ENCODE assay signal across 10 cellular contexts in the genomic region with DNA sequence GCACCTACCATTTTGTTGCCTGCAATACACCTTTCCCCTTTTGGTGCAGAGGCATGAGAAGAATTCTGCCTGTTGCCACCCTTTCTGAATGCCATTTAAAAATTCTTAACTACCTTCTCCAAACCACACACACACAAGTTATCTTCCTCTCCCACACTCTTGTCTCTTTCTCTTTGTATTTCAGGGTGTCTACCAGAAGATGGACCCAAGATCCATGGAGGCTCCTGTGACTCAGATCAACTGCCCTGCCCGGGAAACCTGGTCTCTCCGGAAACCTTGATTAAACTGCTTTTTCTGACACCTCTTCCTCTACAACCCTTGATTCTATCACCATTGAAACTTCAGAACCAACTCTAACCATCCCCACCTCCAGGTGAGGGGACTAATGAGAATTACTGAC. TPM values are rescaled to one million over a fixed set of nuclear protein-coding genes. Genes with fewer than 3 reads are reported as not detected.
A peak's percentile ranks its signal among the peaks of the same experiment; 100 is the strongest.
DNase-seq lines count a peak whose midpoint lies in the region; ATAC-seq, FAIRE-seq and TF ChIP-seq lines count a peak whose summit lies in the region.
"Had no signal": no experiment of that assay in that cellular context is flagged by ENCODE, and none has a peak within 500 bp of the region (broad histone marks: within the 10 kb centered on the region; RNA-seq: fewer than 3 reads in every experiment).

No MANE protein-coding gene starts in this region.

- POLR2A ChIA-PET in GM12878 (lab: Charles Lee), result interaction anchor here (1.5 kb wide), 1 partner anchor 25 kb away, joined by 5 read pairs; no protein-coding TSS in a partner anchor

- H3F3A ChIP-seq in Loucy (ENCODE audit: low read depth), result no peaks in the 10 kb centered on the region

- SMC1A ChIA-PET in GM12878 (lab: Charles Lee; ENCODE audit: uncharacterized antibody, unreplicated experiment), result interaction anchor here (1.2 kb wide), 1 partner anchor 48 kb away, joined by 4 read pairs; no protein-coding TSS in a partner anchor

- no peak for TF ChIP-seq EP300 in GM12878 (IDR thresholded peaks at IDR 0.05; ENCODE audit: borderline replicate concordance in 1 of 2, control insufficient read depth in 1 of 2, low read depth in 2 of 2, low read length in 2 of 2)

- H3K79me2 ChIP-seq in Loucy (ENCODE audit: insufficient read depth, low read length), result peaks cover 18% of the 10 kb centered on the region
- peaks cover 14% of the 10 kb centered on the region for H3K79me2 ChIP-seq in GM12878 (ENCODE audit: control insufficient read depth, insufficient read depth, low read length)

- BruUV-seq in GM12878 (replicated peaks; lab: Mats Ljungman, UMichigan), result no TSS peak

- DNase-seq in EL (peak; percentile 49), GM12878 (ENCODE audit: low read depth, low spot score) (no peak), nucleus accumbens (lab: John Stamatoyannopoulos, UW) (no peak), anterior cingulate cortex (lab: John Stamatoyannopoulos, UW) (no peak)
- DNase-seq in natural killer cell treated with Interleukin-12 subunit alpha and Interleukin-12 subunit beta and Interleukin-15 and Interleukin-18, amount 100 ng/mL, for 72 hours (ENCODE audit: low spot score), result no peak
- no peak for DNase-seq in stimulated activated CD4-positive, alpha-beta T cell treated with anti-CD3 and anti-CD28 coated beads, Interleukin-1b, Interleukin-23, amount 100 ng/mL, for 48 hours
- DNase-seq: trophoblast cell had no signal

- H2AFZ ChIP-seq in Loucy (ENCODE audit: low read length) (peak overlapping the region; percentile 26; the same call in 1 of the 2 replicates), GM12878 (ENCODE audit: control insufficient read depth, low read depth, low read length) (no peak overlapping the region; the same call in 1 of the 2 replicates)

- in situ Hi-C loops in GM12878 (cut with MboI), result no loop called here

- peak overlapping the region; percentile 2 for H3K4me3 Mint-ChIP-seq in natural killer cell treated with Interleukin-12 subunit alpha and Interleukin-12 subunit beta and Interleukin-15 and Interleukin-18, amount 100 ng/mL, for 72 hours

- H3K36me3 Mint-ChIP-seq in natural killer cell treated with Interleukin-12 subunit alpha and Interleukin-12 subunit beta and Interleukin-15 and Interleukin-18, amount 100 ng/mL, for 72 hours, result peaks cover 8% of the 10 kb centered on the region

- RAD21 ChIA-PET in GM12878 (lab: Charles Lee; ENCODE audit: unreplicated experiment), result interaction anchor here (0.7 kb wide), 1 partner anchor 91 kb away, joined by 3 read pairs; no protein-coding TSS in a partner anchor

- H3K9me2 ChIP-seq in Loucy (replicated peaks; ENCODE audit: low read depth, low read length), result no peaks in the 10 kb centered on the region

- H3K36me3 ChIP-seq in Loucy (ENCODE audit: insufficient read depth, low read length) (no peaks in the 10 kb centered on the region), GM12878 (ENCODE audit: control insufficient read depth in 2 of 2, insufficient read depth in 2 of 2, low read length in 1 of 2) (peaks cover 0 to 5% of the 10 kb centered on the region in 2 experiments; a peak in 1 of 4 replicates)

- H3K4me2 ChIP-seq in Loucy (ENCODE audit: low read depth, low read length, poor library complexity, severe bottlenecking) (no peak overlapping the region), GM12878 (ENCODE audit: control insufficient read depth, insufficient read depth) (no peak overlapping the region)

- no peak overlapping the region for H3K4me3 ChIP-seq in Loucy (ENCODE audit: low read length, poor library complexity, severe bottlenecking)
- no peak overlapping the region for H3K4me3 ChIP-seq in GM12878
- H3K4me3 ChIP-seq: right lobe of liver had no signal

- TF ChIP-seq CTCF in Loucy (conservative IDR thresholded peaks at IDR 0.05; ENCODE audit: low read length) (peak; percentile 26), GM12878 (IDR thresholded peaks at IDR 0.05 in 2 of 3, conservative IDR thresholded peaks at IDR 0.05 in 1 of 3; ENCODE audit: control insufficient read depth in 2 of 3, extremely low read depth in 1 of 3, insufficient read depth in 1 of 3, low read depth in 3 of 3, low read length in 3 of 3) (peak in 2 of 3 experiments; percentile 9 to 10; a peak in 1 of 6 replicates)

- peaks cover 26% of the 10 kb centered on the region in 2 donors for H3K4me1 Mint-ChIP-seq in natural killer cell treated with Interleukin-12 subunit alpha and Interleukin-12 subunit beta and Interleukin-15 and Interleukin-18, amount 100 ng/mL, for 72 hours (ENCODE audit: low read depth in 2 of 2)

- peak overlapping the region; percentile 3 to 12 for H3K27ac Mint-ChIP-seq in natural killer cell treated with Interleukin-12 subunit alpha and Interleukin-12 subunit beta and Interleukin-15 and Interleukin-18, amount 100 ng/mL, for 72 hours

- H3K9me3 ChIP-seq in Loucy (ENCODE audit: insufficient read depth, low read depth, low read length) (no peaks in the 10 kb centered on the region), GM12878 (replicated peaks; ENCODE audit: control insufficient read depth, insufficient read depth, low read length) (no peaks in the 10 kb centered on the region)
- H3K9me3 ChIP-seq: right lobe of liver had no signal

- no peak overlapping the region for H3K27ac ChIP-seq in GM12878 (ENCODE audit: control insufficient read depth, insufficient read depth)
- H3K27ac ChIP-seq: right lobe of liver had no signal

- no peak for ATAC-seq in GM12878
- ATAC-seq in natural killer cell treated with Interleukin-12 subunit alpha and Interleukin-12 subunit beta and Interleukin-15 and Interleukin-18, amount 100 ng/mL, for 72 hours, result no peak
- no peak for ATAC-seq in GM21515 (IDR thresholded peaks at IDR 0.05; ENCODE audit: unreplicated experiment)
- ATAC-seq: right lobe of liver had no signal

- H3K27me3 ChIP-seq in Loucy (ENCODE audit: insufficient read depth, low read length, poor library complexity, severe bottlenecking) (no peaks in the 10 kb centered on the region), GM12878 (replicated peaks in 1 of 2; ENCODE audit: control insufficient read depth in 2 of 2, insufficient read depth in 2 of 2, low read length in 1 of 2) (no peaks in the 10 kb centered on the region)
- H3K27me3 ChIP-seq: right lobe of liver had no signal

- WGBS in GM12878 (ENCODE audit: insufficient coverage, insufficient replicate concordance, low lambda C conversion rate, missing lambda C conversion rate), result 13% methylated on average over 2 of the region's 2 CpGs

- intact Hi-C loops in GM12878 (cut with micrococcal nuclease; ENCODE audit: unreplicated experiment), result loop anchor here (10.0 kb wide), 1 partner anchor 140 kb away; the partner anchor contains the start of gene ENSA

- no peak for TF ChIP-seq POLR2A in GM12878 (IDR thresholded peaks at IDR 0.05; ENCODE audit: low read depth, low read length)

- H3K4me1 ChIP-seq in Loucy (ENCODE audit: insufficient read depth, low read length, poor library complexity, severe bottlenecking) (peaks cover 10% of the 10 kb centered on the region), GM12878 (ENCODE audit: control insufficient read depth, insufficient read depth, low read length) (no peaks in the 10 kb centered on the region)

- H4K20me1 ChIP-seq in Loucy (ENCODE audit: insufficient read depth, low read length, poor library complexity, severe bottlenecking) (no peaks in the 10 kb centered on the region), GM12878 (ENCODE audit: control insufficient read depth, insufficient read depth) (no peaks in the 10 kb centered on the region)

- FAIRE-seq in GM12878 (lab: Jason Lieb, UNC), result no peak

- peak; percentile 37 for TF ChIP-seq RAD21 in GM12878 (IDR thresholded peaks at IDR 0.05; ENCODE audit: insufficient read depth, low read depth, low read length)

- H3K9ac ChIP-seq in Loucy (ENCODE audit: low read depth, low read length, poor library complexity, severe bottlenecking), result no peak overlapping the region
- H3K9ac ChIP-seq in GM12878 (ENCODE audit: control insufficient read depth, insufficient read depth, low read length), result no peak overlapping the region

- CTCF ChIA-PET in GM12878 (lab: Yijun Ruan, JAX), result no interaction called here

- no peaks in the 10 kb centered on the region for H3K9me3 Mint-ChIP-seq in natural killer cell treated with Interleukin-12 subunit alpha and Interleukin-12 subunit beta and Interleukin-15 and Interleukin-18, amount 100 ng/mL, for 72 hours

- H3K27me3 Mint-ChIP-seq in natural killer cell treated with Interleukin-12 subunit alpha and Interleukin-12 subunit beta and Interleukin-15 and Interleukin-18, amount 100 ng/mL, for 72 hours, result no peaks in the 10 kb centered on the region

RNA-seq across cellular contexts. Expression of gene TARS2, which starts 2.4 kb away (rescaled TPM):
- 66.1 and 66.6 TPM in 2 replicates for total RNA-seq in GM12878 (2013; cell fraction: nucleolus; rRNA removed)
- total RNA-seq in GM12878 (2014; rRNA removed), result 44.7 and 51.7 TPM in 2 replicates
- 31.4 and 31.9 TPM in 2 replicates for total RNA-seq in GM12878 (2014; rRNA removed; fragmentation: Illumina TruSeq; extraction: Trizol)
- 30.8 and 35.5 TPM in 2 replicates for total RNA-seq in GM12878 (2021)
- 16.3 TPM for polyA plus RNA-seq in GM12878 (2011; ENCODE audit: low read depth)
- polyA plus RNA-seq in GM12878 (2011; rRNA removed), result 34.0 and 44.7 TPM in 2 replicates
- 71.2 and 98.0 TPM in 2 replicates for polyA plus RNA-seq in GM12878 (2011; cell fraction: cytosol; rRNA removed)
- polyA plus RNA-seq in GM12878 (2011; cell fraction: nucleus; rRNA removed), result 72.5 and 104 TPM in 2 replicates
- 26.4 and 31.6 TPM in 2 replicates for polyA plus RNA-seq in GM12878 (2012)
- 36.7 and 46.2 TPM in 2 replicates for polyA plus RNA-seq in GM12878 (2014; fragmentation: Illumina TruSeq; extraction: Trizol)
- polyA plus RNA-seq in GM12878 (2014; fragmentation: Nextera tagmentation; extraction: Ambion mirVana), result 10 to 100 TPM; 11.0 to 14.6 TPM
- polyA plus RNA-seq in GM12878 (2014; rRNA removed), result 47.8 and 51.8 TPM in 2 replicates
- 10 to 100 TPM; 45.7 to 49.4 TPM for polyA plus RNA-seq in GM12878 (2016; fragmentation: Nextera tagmentation; extraction: Ambion mirVana)
- polyA minus RNA-seq in GM12878 (2011; rRNA and poly(A)+ RNA removed), result 40.1 and 63.8 TPM in 2 replicates
- 14.5 and 16.8 TPM in 2 replicates for polyA minus RNA-seq in GM12878 (2011; cell fraction: cytosol; rRNA and poly(A)+ RNA removed)
- polyA minus RNA-seq in GM12878 (2011; cell fraction: nucleus; rRNA and poly(A)+ RNA removed), result 28.9 and 39.4 TPM in 2 replicates
- total RNA-seq in natural killer cell treated with Interleukin-12 subunit alpha and Interleukin-12 subunit beta and Interleukin-15 and Interleukin-18, amount 100 ng/mL, for 72 hours, result 10 to 100 TPM; 31.5 to 59.9 TPM

RNA-seq across cellular contexts. Expression of gene ECM1, which starts 23.0 kb away (rescaled TPM):
- 2.4 and 3.7 TPM in 2 replicates for total RNA-seq in GM12878 (2013; cell fraction: nucleolus; rRNA removed)
- total RNA-seq in GM12878 (2014; rRNA removed), result 0.22 and 0.34 TPM in 2 replicates
- 0.28 and 0.36 TPM in 2 replicates for total RNA-seq in GM12878 (2014; rRNA removed; fragmentation: Illumina TruSeq; extraction: Trizol)
- 1.0 and 1.3 TPM in 2 replicates for total RNA-seq in GM12878 (2021)
- 0.37 TPM for polyA plus RNA-seq in GM12878 (2011; ENCODE audit: low read depth)
- 0.55 and 1.0 TPM in 2 replicates for polyA plus RNA-seq in GM12878 (2011; rRNA removed)
- 0.69 and 0.95 TPM in 2 replicates for polyA plus RNA-seq in GM12878 (2011; cell fraction: cytosol; rRNA removed)
- polyA plus RNA-seq in GM12878 (2011; cell fraction: nucleus; rRNA removed), result 8.4 and 8.6 TPM in 2 replicates
- polyA plus RNA-seq in GM12878 (2012), result 0.89 and 1.00 TPM in 2 replicates
- polyA plus RNA-seq in GM12878 (2014; fragmentation: Illumina TruSeq; extraction: Trizol), result 0.84 and 1.1 TPM in 2 replicates
- polyA plus RNA-seq in GM12878 (2014; fragmentation: Nextera tagmentation; extraction: Ambion mirVana), result under 1 TPM; 0.06 to 0.35 TPM
- polyA plus RNA-seq in GM12878 (2014; rRNA removed), result 0.55 and 0.91 TPM in 2 replicates
- polyA plus RNA-seq in GM12878 (2016; fragmentation: Nextera tagmentation; extraction: Ambion mirVana), result 1 to 10 TPM in 1 of 2 experiments, under 1 TPM in 1; 0.66 to 1.1 TPM
- 0.51 and 1.3 TPM in 2 replicates for polyA minus RNA-seq in GM12878 (2011; rRNA and poly(A)+ RNA removed)
- 0.31 TPM in 1 of 2 replicates, not detected in the other for polyA minus RNA-seq in GM12878 (2011; cell fraction: cytosol; rRNA and poly(A)+ RNA removed)
- 1.3 and 1.5 TPM in 2 replicates for polyA minus RNA-seq in GM12878 (2011; cell fraction: nucleus; rRNA and poly(A)+ RNA removed)
- total RNA-seq in natural killer cell treated with Interleukin-12 subunit alpha and Interleukin-12 subunit beta and Interleukin-15 and Interleukin-18, amount 100 ng/mL, for 72 hours, result 1 to 10 TPM; 1.2 to 1.9 TPM

RNA-seq across cellular contexts. Expression of gene FALEC, which starts 30.7 kb away (rescaled TPM):
- not detected in 2 replicates for total RNA-seq in GM12878 (2013; cell fraction: nucleolus; rRNA removed)
- not detected in 2 replicates for total RNA-seq in GM12878 (2014; rRNA removed)
- 0.31 and 0.37 TPM in 2 replicates for total RNA-seq in GM12878 (2014; rRNA removed; fragmentation: Illumina TruSeq; extraction: Trizol)
- total RNA-seq in GM12878 (2021), result 0.41 TPM in 1 of 2 replicates, not detected in the other
- not detected for polyA plus RNA-seq in GM12878 (2011; ENCODE audit: low read depth)
- 0.27 TPM in 1 of 2 replicates, not detected in the other for polyA plus RNA-seq in GM12878 (2011; rRNA removed)
- polyA plus RNA-seq in GM12878 (2011; cell fraction: cytosol; rRNA removed), result not detected in 2 replicates
- polyA plus RNA-seq in GM12878 (2011; cell fraction: nucleus; rRNA removed), result 0.27 TPM in 1 of 2 replicates, not detected in the other
- not detected in 2 replicates for polyA plus RNA-seq in GM12878 (2012)
- 0.40 TPM in 1 of 2 replicates, not detected in the other for polyA plus RNA-seq in GM12878 (2014; fragmentation: Illumina TruSeq; extraction: Trizol)
- under 1 TPM in 1 of 2 experiments, not detected in 1; 0.21 TPM for polyA plus RNA-seq in GM12878 (2014; fragmentation: Nextera tagmentation; extraction: Ambion mirVana)
- polyA plus RNA-seq in GM12878 (2014; rRNA removed), result not detected in 2 replicates
- under 1 TPM; 0.32 to 0.71 TPM for polyA plus RNA-seq in GM12878 (2016; fragmentation: Nextera tagmentation; extraction: Ambion mirVana)
- polyA minus RNA-seq in GM12878 (2011; rRNA and poly(A)+ RNA removed), result not detected in 2 replicates
- not detected in 2 replicates for polyA minus RNA-seq in GM12878 (2011; cell fraction: cytosol; rRNA and poly(A)+ RNA removed)
- 0.60 and 1.2 TPM in 2 replicates for polyA minus RNA-seq in GM12878 (2011; cell fraction: nucleus; rRNA and poly(A)+ RNA removed)
- not detected for total RNA-seq in natural killer cell treated with Interleukin-12 subunit alpha and Interleukin-12 subunit beta and Interleukin-15 and Interleukin-18, amount 100 ng/mL, for 72 hours
- total RNA-seq: right lobe of liver had no signal
